In genomic region chr11:4164884-4165590, GRCh38 we compare ENCODE assay signal across 35 cellular contexts.
"Had no signal": no experiment of that assay in that cellular context is flagged by ENCODE, and none has a peak within 500 bp of the region (broad histone marks: within the 10 kb centered on the region; RNA-seq: fewer than 3 reads in every experiment).

No MANE protein-coding gene starts in this region.

- H3K4me3 Mint-ChIP-seq: activated B cell treated with CpG ODN at 0.5 μM for 24 hours; activated CD8-positive, alpha-beta memory T cell treated with anti-CD3 and anti-CD28 coated beads, Interleukin-2, amount 10 ng/mL, durations not matched to agents 7 days and 5 days; activated naive CD4-positive, alpha-beta T cell treated with anti-CD3 and anti-CD28 coated beads, Interleukin-2, amount 10 ng/mL, durations not matched to agents 7 days and 5 days; activated naive CD8-positive, alpha-beta T cell treated with anti-CD3 and anti-CD28 coated beads, Interleukin-2, amount 10 ng/mL, durations not matched to agents 7 days and 5 days; activated T-helper 1 cell treated with anti-CD3 and anti-CD28 coated beads, Interleukin-12 subunit alpha, Interleukin-12 subunit beta, Interleukin-2, Interleukin-4 antibody, amounts not matched to agents 30 ng/mL and 10 ng/mL and 1 ng/mL, durations not matched to agents 14 hours and 24 hours and 36 hours; central memory CD8-positive, alpha-beta T cell had no signal

- H3K9me3 Mint-ChIP-seq: activated B cell treated with CpG ODN at 0.5 μM for 24 hours; activated naive CD4-positive, alpha-beta T cell treated with anti-CD3 and anti-CD28 coated beads, Interleukin-2, amount 10 ng/mL, durations not matched to agents 7 days and 5 days; central memory CD8-positive, alpha-beta T cell had no signal

- H3K4me2 ChIP-seq: KMS-11 had no signal

- ATAC-seq: activated CD8-positive, alpha-beta memory T cell treated with anti-CD3 and anti-CD28 coated beads, Interleukin-2, amount 10 ng/mL, durations not matched to agents 7 days and 5 days had no signal

- H3K36me3 ChIP-seq: ascending aorta, cardiac muscle cell, colonic mucosa had no signal

- H3K4me1 ChIP-seq: ascending aorta, colonic mucosa had no signal

- H3K9me3 ChIP-seq: ascending aorta, colonic mucosa had no signal

- DNase-seq: activated B cell treated with CpG ODN at 0.5 μM for 24 hours; activated CD4-positive, alpha-beta T cell treated with anti-CD3 and anti-CD28 coated beads for 4 hours; activated CD4-positive, alpha-beta T cell treated with anti-CD3 and anti-CD28 coated beads, Interleukin-2, amount 50 U/mL, for 4 hours; activated CD4-positive, CD25-positive, alpha-beta regulatory T cell treated with anti-CD3 and anti-CD28 coated beads, Interleukin-2, amount 50 U/mL, for 72 hours; activated CD8-positive, alpha-beta memory T cell treated with anti-CD3 and anti-CD28 coated beads, Interleukin-2, amount 10 ng/mL, durations not matched to agents 7 days and 5 days; activated effector memory CD4-positive, alpha-beta T cell treated with Interleukin-2 at 50 U/mL for 16 hours; activated naive CD4-positive, alpha-beta T cell treated with anti-CD3 and anti-CD28 coated beads, Interleukin-2, amount 10 ng/mL, durations not matched to agents 7 days and 5 days; activated naive CD8-positive, alpha-beta T cell treated with anti-CD3 and anti-CD28 coated beads, Interleukin-2, amount 10 ng/mL, durations not matched to agents 7 days and 5 days; activated T-cell treated with anti-CD3 and anti-CD28 coated beads, Interleukin-2, amount 50 U/mL, for 1 hour; amygdala; colonic mucosa; MM.1S; MV-4-11; NCI-H1092; NCI-H1436 treated with DMSO at 0.1 percent for 48 hours; NCI-H187; NCI-H2029 treated with DMSO at 0.1 percent for 48 hours; NCI-H2107; NCI-H2171; NCI-H510A; NCI-H526; NCI-H748 treated with DMSO at 0.1 percent for 48 hours; NK-92 treated with Interleukin-12 subunit alpha and Interleukin-12 subunit beta, amount 100 ng/mL, for 24 hours; OCI-M1; Right ventricle myocardium superior; SW 1271; T-helper 1 cell; T-helper 2 cell; T-helper 9 cell had no signal

- H3K27me3 ChIP-seq: ascending aorta, cardiac muscle cell, colonic mucosa had no signal

- H3K4me3 ChIP-seq: ascending aorta, cardiac muscle cell, colonic mucosa had no signal

- H3K4me1 Mint-ChIP-seq: activated B cell treated with CpG ODN at 0.5 μM for 24 hours; activated CD8-positive, alpha-beta memory T cell treated with anti-CD3 and anti-CD28 coated beads, Interleukin-2, amount 10 ng/mL, durations not matched to agents 7 days and 5 days; activated naive CD4-positive, alpha-beta T cell treated with anti-CD3 and anti-CD28 coated beads, Interleukin-2, amount 10 ng/mL, durations not matched to agents 7 days and 5 days; activated naive CD8-positive, alpha-beta T cell treated with anti-CD3 and anti-CD28 coated beads, Interleukin-2, amount 10 ng/mL, durations not matched to agents 7 days and 5 days; central memory CD8-positive, alpha-beta T cell had no signal

- H3K27ac Mint-ChIP-seq: activated B cell treated with CpG ODN at 0.5 μM for 24 hours; activated CD8-positive, alpha-beta memory T cell treated with anti-CD3 and anti-CD28 coated beads, Interleukin-2, amount 10 ng/mL, durations not matched to agents 7 days and 5 days; activated naive CD4-positive, alpha-beta T cell treated with anti-CD3 and anti-CD28 coated beads, Interleukin-2, amount 10 ng/mL, durations not matched to agents 7 days and 5 days; activated naive CD8-positive, alpha-beta T cell treated with anti-CD3 and anti-CD28 coated beads, Interleukin-2, amount 10 ng/mL, durations not matched to agents 7 days and 5 days; activated T-helper 1 cell treated with anti-CD3 and anti-CD28 coated beads, Interleukin-12 subunit alpha, Interleukin-12 subunit beta, Interleukin-2, Interleukin-4 antibody, amounts not matched to agents 30 ng/mL and 10 ng/mL and 1 ng/mL, durations not matched to agents 14 hours and 24 hours and 36 hours had no signal

- H3K36me3 Mint-ChIP-seq: activated CD8-positive, alpha-beta memory T cell treated with anti-CD3 and anti-CD28 coated beads, Interleukin-2, amount 10 ng/mL, durations not matched to agents 7 days and 5 days; activated naive CD4-positive, alpha-beta T cell treated with anti-CD3 and anti-CD28 coated beads, Interleukin-2, amount 10 ng/mL, durations not matched to agents 7 days and 5 days; activated naive CD8-positive, alpha-beta T cell treated with anti-CD3 and anti-CD28 coated beads, Interleukin-2, amount 10 ng/mL, durations not matched to agents 7 days and 5 days had no signal

- H3K27me3 Mint-ChIP-seq: activated B cell treated with CpG ODN at 0.5 μM for 24 hours; activated CD8-positive, alpha-beta memory T cell treated with anti-CD3 and anti-CD28 coated beads, Interleukin-2, amount 10 ng/mL, durations not matched to agents 7 days and 5 days; activated naive CD4-positive, alpha-beta T cell treated with anti-CD3 and anti-CD28 coated beads, Interleukin-2, amount 10 ng/mL, durations not matched to agents 7 days and 5 days; central memory CD8-positive, alpha-beta T cell had no signal

- H3K9ac ChIP-seq: KMS-11 had no signal

- H3K27ac ChIP-seq: ascending aorta, cardiac muscle cell, colonic mucosa, KMS-11, VCaP had no signal
